Comparison of ENCODE assay signal across 38 cellular contexts in genomic region chr5:129223178-129223577, GRCh38.
"Had no signal": no experiment of that assay in that cellular context is flagged by ENCODE, and none has a peak within 500 bp of the region (broad histone marks: within the 10 kb centered on the region; RNA-seq: fewer than 3 reads in every experiment).

No MANE protein-coding gene starts in this region.

- H3K4me1 Mint-ChIP-seq: activated naive CD4-positive, alpha-beta T cell treated with anti-CD3 and anti-CD28 coated beads, Interleukin-2, amount 10 ng/mL, durations not matched to agents 7 days and 5 days; activated naive CD4-positive, alpha-beta T cell treated with anti-CD3 and anti-CD28 coated beads, Interleukin-2, amount 50 U/mL, for 24 hours; activated naive CD8-positive, alpha-beta T cell treated with anti-CD3 and anti-CD28 coated beads for 36 hours; activated naive CD8-positive, alpha-beta T cell treated with anti-CD3 and anti-CD28 coated beads, Interleukin-2, amount 10 ng/mL, durations not matched to agents 7 days and 5 days; activated naive CD8-positive, alpha-beta T cell treated with anti-CD3 and anti-CD28 coated beads, Interleukin-2, amount 50 U/mL, for 24 hours; activated T-helper 17 cell treated with anti-CD3 and anti-CD28 coated beads, Interleukin-2, amount 50 U/mL, for 72 hours; brain; central memory CD8-positive, alpha-beta T cell had no signal

- H3K27me3 Mint-ChIP-seq: activated naive CD4-positive, alpha-beta T cell treated with anti-CD3 and anti-CD28 coated beads, Interleukin-2, amount 10 ng/mL, durations not matched to agents 7 days and 5 days; activated naive CD4-positive, alpha-beta T cell treated with anti-CD3 and anti-CD28 coated beads, Interleukin-2, amount 50 U/mL, for 24 hours; activated naive CD8-positive, alpha-beta T cell; activated naive CD8-positive, alpha-beta T cell treated with anti-CD3 and anti-CD28 coated beads for 36 hours; activated naive CD8-positive, alpha-beta T cell treated with anti-CD3 and anti-CD28 coated beads, Interleukin-2, amount 10 ng/mL, durations not matched to agents 7 days and 5 days; activated naive CD8-positive, alpha-beta T cell treated with anti-CD3 and anti-CD28 coated beads, Interleukin-2, amount 50 U/mL, for 24 hours; activated T-cell treated with anti-CD3 and anti-CD28 coated beads, Interleukin-2, amount 50 U/mL, for 24 hours; activated T-helper 17 cell treated with anti-CD3 and anti-CD28 coated beads, Interleukin-2, amount 50 U/mL, for 72 hours; brain; central memory CD8-positive, alpha-beta T cell had no signal

- H3K27me3 ChIP-seq: adrenal gland, ascending aorta, body of pancreas, brain microvascular endothelial cell, breast epithelium, cardiac muscle cell had no signal

- H3K4me1 ChIP-seq: adrenal gland, ascending aorta, body of pancreas, breast epithelium had no signal

- H3K36me3 ChIP-seq: adrenal gland, ascending aorta, brain microvascular endothelial cell, breast epithelium, cardiac muscle cell had no signal

- H3K9me3 Mint-ChIP-seq: activated naive CD4-positive, alpha-beta T cell treated with anti-CD3 and anti-CD28 coated beads for 36 hours; activated naive CD4-positive, alpha-beta T cell treated with anti-CD3 and anti-CD28 coated beads, Interleukin-2, amount 10 ng/mL, durations not matched to agents 7 days and 5 days; activated naive CD4-positive, alpha-beta T cell treated with anti-CD3 and anti-CD28 coated beads, Interleukin-2, amount 50 U/mL, for 24 hours; activated naive CD4-positive, alpha-beta T cell treated with anti-CD3 and anti-CD28 coated beads, Interleukin-2, amount 50 U/mL, for 72 hours; activated naive CD8-positive, alpha-beta T cell treated with anti-CD3 and anti-CD28 coated beads for 36 hours; activated naive CD8-positive, alpha-beta T cell treated with anti-CD3 and anti-CD28 coated beads, Interleukin-2, amount 10 ng/mL, durations not matched to agents 7 days and 5 days; activated naive CD8-positive, alpha-beta T cell treated with anti-CD3 and anti-CD28 coated beads, Interleukin-2, amount 50 U/mL, for 24 hours; activated T-cell treated with anti-CD3 and anti-CD28 coated beads, Interleukin-2, amount 50 U/mL, for 24 hours; activated T-cell treated with anti-CD3 and anti-CD28 coated beads, Interleukin-2, amount 50 U/mL, for 4 hours; activated T-cell treated with anti-CD3 and anti-CD28 coated beads, Interleukin-2, amount 50 U/mL, for 72 hours; activated T-helper 1 cell treated with anti-CD3 and anti-CD28 coated beads, Interleukin-12 subunit alpha, Interleukin-12 subunit beta, Interleukin-2, Interleukin-4 antibody, amounts not matched to agents 30 ng/mL and 10 ng/mL and 1 ng/mL, durations not matched to agents 14 hours and 24 hours and 36 hours; activated T-helper 17 cell treated with anti-CD3 and anti-CD28 coated beads, Interleukin-2, amount 50 U/mL, for 72 hours; activated T-helper 2 cell treated with anti-CD3 and anti-CD28 coated beads, Interferon-gamma antibody, Interleukin-2, Interleukin-4, amounts not matched to agents 10 μg/mL and 5 μg/mL and 100 μg/mL, durations not matched to agents 14 hours and 24 hours and 36 hours; brain; central memory CD8-positive, alpha-beta T cell had no signal

- ATAC-seq: activated naive CD4-positive, alpha-beta T cell treated with anti-CD3 and anti-CD28 coated beads, Interleukin-2, amount 50 U/mL, for 72 hours; activated naive CD8-positive, alpha-beta T cell treated with anti-CD3 and anti-CD28 coated beads, Interleukin-2, amount 50 U/mL, for 24 hours; activated T-cell treated with anti-CD3 and anti-CD28 coated beads, Interleukin-2, amount 50 U/mL, for 4 hours; activated T-cell treated with anti-CD3 and anti-CD28 coated beads, Interleukin-2, amount 50 U/mL, for 72 hours; activated T-helper 17 cell treated with anti-CD3 and anti-CD28 coated beads, Interleukin-2, amount 50 U/mL, for 72 hours; body of pancreas had no signal

- H3K4me3 ChIP-seq: adrenal gland, ascending aorta, body of pancreas, breast epithelium, cardiac muscle cell had no signal

- H3K36me3 Mint-ChIP-seq: activated naive CD4-positive, alpha-beta T cell treated with anti-CD3 and anti-CD28 coated beads, Interleukin-2, amount 10 ng/mL, durations not matched to agents 7 days and 5 days; activated naive CD4-positive, alpha-beta T cell treated with anti-CD3 and anti-CD28 coated beads, Interleukin-2, amount 50 U/mL, for 24 hours; activated naive CD4-positive, alpha-beta T cell treated with anti-CD3 and anti-CD28 coated beads, Interleukin-2, amount 50 U/mL, for 72 hours; activated naive CD8-positive, alpha-beta T cell; activated naive CD8-positive, alpha-beta T cell treated with anti-CD3 and anti-CD28 coated beads for 36 hours; activated naive CD8-positive, alpha-beta T cell treated with anti-CD3 and anti-CD28 coated beads, Interleukin-2, amount 10 ng/mL, durations not matched to agents 7 days and 5 days; brain had no signal

- DNase-seq: activated effector memory CD4-positive, alpha-beta T cell treated with anti-CD3 and anti-CD28 coated beads, Interleukin-2, amount 50 U/mL, for 16 hours; activated effector memory CD4-positive, alpha-beta T cell treated with Interleukin-2 at 50 U/mL for 16 hours; activated gamma-delta T cell; activated gamma-delta T cell treated with Interleukin-2 at 50 U/mL for 16 hours; activated naive CD4-positive, alpha-beta T cell; activated naive CD4-positive, alpha-beta T cell treated with anti-CD3 and anti-CD28 coated beads for 36 hours; activated naive CD4-positive, alpha-beta T cell treated with anti-CD3 and anti-CD28 coated beads, Interleukin-2, amount 10 ng/mL, durations not matched to agents 7 days and 5 days; activated naive CD4-positive, alpha-beta T cell treated with anti-CD3 and anti-CD28 coated beads, Interleukin-2, amount 50 U/mL, for 16 hours; activated naive CD4-positive, alpha-beta T cell treated with Interleukin-2 at 50 U/mL for 16 hours; activated naive CD8-positive, alpha-beta T cell treated with anti-CD3 and anti-CD28 coated beads for 36 hours; activated naive CD8-positive, alpha-beta T cell treated with anti-CD3 and anti-CD28 coated beads, Interleukin-2, amount 10 ng/mL, durations not matched to agents 7 days and 5 days; activated naive CD8-positive, alpha-beta T cell treated with anti-CD3 and anti-CD28 coated beads, Interleukin-2, amount 50 U/mL, for 24 hours; activated T-cell treated with anti-CD3 and anti-CD28 coated beads, Interleukin-2, amount 50 U/mL, for 1 hour; activated T-cell treated with anti-CD3 and anti-CD28 coated beads, Interleukin-2, amount 50 U/mL, for 24 hours; activated T-cell treated with anti-CD3 and anti-CD28 coated beads, Interleukin-2, amount 50 U/mL, for 4 hours; activated T-cell treated with anti-CD3 and anti-CD28 coated beads, Interleukin-2, amount 50 U/mL, for 48 hours; activated T-cell treated with anti-CD3 and anti-CD28 coated beads, Interleukin-2, amount 50 U/mL, for 72 hours; adrenal gland; amniotic stem cell; amygdala; anterior cingulate cortex; aorta; body of pancreas; brain microvascular endothelial cell; caudate nucleus; central memory CD4-positive, alpha-beta T cell; cerebellar nuclear complex had no signal

- H3K9me3 ChIP-seq: adrenal gland, ascending aorta, body of pancreas, breast epithelium had no signal

- H3K27ac Mint-ChIP-seq: activated naive CD4-positive, alpha-beta T cell treated with anti-CD3 and anti-CD28 coated beads for 36 hours; activated naive CD4-positive, alpha-beta T cell treated with anti-CD3 and anti-CD28 coated beads, Interleukin-2, amount 10 ng/mL, durations not matched to agents 7 days and 5 days; activated naive CD4-positive, alpha-beta T cell treated with anti-CD3 and anti-CD28 coated beads, Interleukin-2, amount 50 U/mL, for 24 hours; activated naive CD8-positive, alpha-beta T cell; activated naive CD8-positive, alpha-beta T cell treated with anti-CD3 and anti-CD28 coated beads for 36 hours; activated naive CD8-positive, alpha-beta T cell treated with anti-CD3 and anti-CD28 coated beads, Interleukin-2, amount 10 ng/mL, durations not matched to agents 7 days and 5 days; activated naive CD8-positive, alpha-beta T cell treated with anti-CD3 and anti-CD28 coated beads, Interleukin-2, amount 50 U/mL, for 24 hours; activated T-cell treated with anti-CD3 and anti-CD28 coated beads, Interleukin-2, amount 50 U/mL, for 24 hours; activated T-cell treated with anti-CD3 and anti-CD28 coated beads, Interleukin-2, amount 50 U/mL, for 72 hours; activated T-helper 1 cell treated with anti-CD3 and anti-CD28 coated beads, Interleukin-12 subunit alpha, Interleukin-12 subunit beta, Interleukin-2, Interleukin-4 antibody, amounts not matched to agents 30 ng/mL and 10 ng/mL and 1 ng/mL, durations not matched to agents 14 hours and 24 hours and 36 hours; activated T-helper 17 cell treated with anti-CD3 and anti-CD28 coated beads, Interleukin-2, amount 50 U/mL, for 72 hours; activated T-helper 2 cell treated with anti-CD3 and anti-CD28 coated beads, Interferon-gamma antibody, Interleukin-2, Interleukin-4, amounts not matched to agents 10 μg/mL and 5 μg/mL and 100 μg/mL, durations not matched to agents 14 hours and 24 hours and 36 hours; brain had no signal

- H3K4me3 Mint-ChIP-seq: activated naive CD4-positive, alpha-beta T cell treated with anti-CD3 and anti-CD28 coated beads for 36 hours; activated naive CD4-positive, alpha-beta T cell treated with anti-CD3 and anti-CD28 coated beads, Interleukin-2, amount 10 ng/mL, durations not matched to agents 7 days and 5 days; activated naive CD4-positive, alpha-beta T cell treated with anti-CD3 and anti-CD28 coated beads, Interleukin-2, amount 50 U/mL, for 24 hours; activated naive CD8-positive, alpha-beta T cell; activated naive CD8-positive, alpha-beta T cell treated with anti-CD3 and anti-CD28 coated beads for 36 hours; activated naive CD8-positive, alpha-beta T cell treated with anti-CD3 and anti-CD28 coated beads, Interleukin-2, amount 10 ng/mL, durations not matched to agents 7 days and 5 days; activated naive CD8-positive, alpha-beta T cell treated with anti-CD3 and anti-CD28 coated beads, Interleukin-2, amount 50 U/mL, for 24 hours; activated T-cell treated with anti-CD3 and anti-CD28 coated beads, Interleukin-2, amount 50 U/mL, for 24 hours; activated T-cell treated with anti-CD3 and anti-CD28 coated beads, Interleukin-2, amount 50 U/mL, for 4 hours; activated T-cell treated with anti-CD3 and anti-CD28 coated beads, Interleukin-2, amount 50 U/mL, for 72 hours; activated T-helper 1 cell treated with anti-CD3 and anti-CD28 coated beads, Interleukin-12 subunit alpha, Interleukin-12 subunit beta, Interleukin-2, Interleukin-4 antibody, amounts not matched to agents 30 ng/mL and 10 ng/mL and 1 ng/mL, durations not matched to agents 14 hours and 24 hours and 36 hours; activated T-helper 17 cell treated with anti-CD3 and anti-CD28 coated beads, Interleukin-2, amount 50 U/mL, for 72 hours; brain; central memory CD8-positive, alpha-beta T cell had no signal

- H3K27ac ChIP-seq: adrenal gland, ascending aorta, body of pancreas, brain microvascular endothelial cell, breast epithelium, cardiac muscle cell had no signal
